In the genomic region with DNA sequence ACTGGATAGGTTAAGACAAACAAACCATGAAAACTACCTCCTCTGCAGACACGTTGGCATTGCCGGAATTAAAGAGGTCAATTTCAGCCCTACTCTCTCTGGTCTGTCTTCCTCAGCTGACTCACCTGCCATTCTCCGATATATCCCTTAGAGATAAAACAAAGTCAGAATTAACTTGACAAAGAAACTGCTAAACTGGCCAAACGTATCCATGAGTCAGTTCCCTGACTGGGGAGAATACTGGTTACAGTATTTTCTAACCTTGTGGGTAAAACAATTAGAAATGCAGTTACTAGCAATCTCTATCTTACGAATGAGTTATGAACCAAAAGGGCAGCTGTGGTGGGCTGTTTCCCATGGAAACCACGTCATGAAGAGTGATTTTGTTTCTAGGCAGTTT, we compare ENCODE assay signal across 20 cellular contexts.
DNase-seq lines count a peak whose midpoint lies in the region; ATAC-seq and TF ChIP-seq lines count a peak whose summit lies in the region.
"Had no signal": no experiment of that assay in that cellular context is flagged by ENCODE, and none has a peak within 500 bp of the region (broad histone marks: within the 10 kb centered on the region; RNA-seq: fewer than 3 reads in every experiment).

No MANE protein-coding gene starts in this region.

- no peak overlapping the region for H2AFZ ChIP-seq in GM23248
- peak overlapping the region; percentile 27 for H2AFZ ChIP-seq in mammary epithelial cell (ENCODE audit: low read depth, low read length)

- H3K27ac ChIP-seq in GM23248 (no peak overlapping the region), mammary epithelial cell (ENCODE audit: insufficient read depth, low read depth, low read length) (no peak overlapping the region)
- H3K27ac ChIP-seq: BLaER1 treated with 17β-estradiol and CSF1 and Interleukin-3, amounts not matched to agents 10 nM and 100 nM; gastrocnemius medialis; Peyer's patch; thoracic aorta had no signal

- H3K9me3 ChIP-seq in GM23248 (ENCODE audit: low read depth) (no peaks in the 10 kb centered on the region), mammary epithelial cell (replicated peaks; ENCODE audit: insufficient read depth, low read length) (no peaks in the 10 kb centered on the region)
- H3K9me3 ChIP-seq: BLaER1 treated with 17β-estradiol and CSF1 and Interleukin-3, amounts not matched to agents 10 nM and 100 nM; gastrocnemius medialis; Peyer's patch; thoracic aorta had no signal

- 46 to 51% methylated on average over 6 of the region's 6 CpGs for WGBS in GM23248 (ENCODE audit: low coverage in 1 of 2, low lambda C conversion rate in 2 of 2, missing lambda C conversion rate in 2 of 2), 2 experiments
- 66% methylated on average over 6 of the region's 6 CpGs for WGBS in mammary epithelial cell (ENCODE audit: low coverage, missing lambda C conversion rate)

- intact Hi-C loops in mammary epithelial cell (cut with micrococcal nuclease), result no loop called here

- H3K4me1 ChIP-seq in GM23248 (ENCODE audit: insufficient read depth), result peaks cover 35% of the 10 kb centered on the region
- peaks cover 47% of the 10 kb centered on the region for H3K4me1 ChIP-seq in mammary epithelial cell (ENCODE audit: insufficient read depth, low read length)
- H3K4me1 ChIP-seq: gastrocnemius medialis, Peyer's patch had no signal

- ATAC-seq in omental fat pad (ENCODE audit: low FRiP score) (no peak), HG02973 (IDR thresholded peaks at IDR 0.05; ENCODE audit: unreplicated experiment) (no peak)
- ATAC-seq: activated CD4-positive, CD25-positive, alpha-beta regulatory T cell treated with anti-CD3 and anti-CD28 coated beads, Interleukin-2, amount 50 U/mL, for 24 hours; activated CD8-positive, alpha-beta memory T cell treated with anti-CD3 and anti-CD28 coated beads, Interleukin-2, amount 10 ng/mL, durations not matched to agents 7 days and 5 days; right cardiac atrium had no signal

- no peak for TF ChIP-seq CTCF in mammary epithelial cell (conservative IDR thresholded peaks at IDR 0.05 in 1 of 2, IDR thresholded peaks at IDR 0.05 in 1 of 2; ENCODE audit: extremely low read depth in 1 of 2, insufficient read depth in 1 of 2, low read depth in 1 of 2, low read length in 2 of 2)
- no peak for TF ChIP-seq CTCF in omental fat pad (IDR thresholded peaks at IDR 0.05)

- no peaks in the 10 kb centered on the region for H3K79me2 ChIP-seq in GM23248 (ENCODE audit: insufficient read depth)
- no peaks in the 10 kb centered on the region for H3K79me2 ChIP-seq in mammary epithelial cell (ENCODE audit: insufficient read depth, low read length)

- peak overlapping the region; percentile 10 for H3K4me2 ChIP-seq in GM23248 (ENCODE audit: unreplicated experiment)
- no peak overlapping the region for H3K4me2 ChIP-seq in mammary epithelial cell (ENCODE audit: insufficient read depth, low read depth, low read length)
- H3K4me2 ChIP-seq: BLaER1 treated with 17β-estradiol and CSF1 and Interleukin-3, amounts not matched to agents 10 nM and 100 nM had no signal

- DNase-seq in GM23248 (peak; percentile 54), NCI-H526 treated with DMSO at 0.1 percent for 48 hours (lab: John Stamatoyannopoulos, UW) (peak; percentile 89), mammary epithelial cell (peak; percentile 73), kidney glomerular epithelial cell (lab: John Stamatoyannopoulos, UW) (peak; percentile 91), GOT3 (lab: John Stamatoyannopoulos, UW) (no peak), omental fat pad (ENCODE audit: low spot score) (no peak)
- DNase-seq in stimulated activated naive CD4-positive, alpha-beta T cell (lab: John Stamatoyannopoulos, UW), result no peak
- DNase-seq: activated CD8-positive, alpha-beta memory T cell treated with anti-CD3 and anti-CD28 coated beads, Interleukin-2, amount 10 ng/mL, durations not matched to agents 7 days and 5 days; activated effector memory CD4-positive, alpha-beta T cell treated with anti-CD3 and anti-CD28 coated beads, Interleukin-2, amount 50 U/mL, for 16 hours; DMS153; gastrocnemius medialis; NCI-H2029; NCI-H748 treated with DMSO at 0.1 percent for 48 hours; Peyer's patch; right cardiac atrium; stimulated activated CD4-positive, alpha-beta T cell treated with anti-CD3 and anti-CD28 coated beads, Interleukin-2, amount 100 ng/mL, for 48 hours had no signal

- H3K4me3 ChIP-seq in GM23248, result no peak overlapping the region
- H3K4me3 ChIP-seq in mammary epithelial cell (replicated peaks in 1 of 3; ENCODE audit: insufficient read depth in 1 of 3, low read depth in 2 of 3, low read length in 3 of 3), result no peak overlapping the region
- H3K4me3 ChIP-seq: BLaER1 treated with 17β-estradiol and CSF1 and Interleukin-3, amounts not matched to agents 10 nM and 100 nM; gastrocnemius medialis; Peyer's patch; thoracic aorta had no signal

- H3K36me3 ChIP-seq in GM23248 (ENCODE audit: low read depth), result no peaks in the 10 kb centered on the region
- no peaks in the 10 kb centered on the region for H3K36me3 ChIP-seq in mammary epithelial cell (ENCODE audit: insufficient read depth, low read length)
- H3K36me3 ChIP-seq: BLaER1 treated with 17β-estradiol and CSF1 and Interleukin-3, amounts not matched to agents 10 nM and 100 nM; gastrocnemius medialis; Peyer's patch; thoracic aorta had no signal

- H3K9ac ChIP-seq in GM23248, result no peak overlapping the region
- H3K9ac ChIP-seq in mammary epithelial cell (ENCODE audit: insufficient read depth, low read length), result no peak overlapping the region
- H3K9ac ChIP-seq: BLaER1 treated with 17β-estradiol and CSF1 and Interleukin-3, amounts not matched to agents 10 nM and 100 nM had no signal

- no peaks in the 10 kb centered on the region for H3K27me3 ChIP-seq in GM23248 (replicated peaks; ENCODE audit: insufficient read depth)
- H3K27me3 ChIP-seq in mammary epithelial cell (ENCODE audit: insufficient read depth, low read length), result no peaks in the 10 kb centered on the region
- H3K27me3 ChIP-seq: BLaER1 treated with 17β-estradiol and CSF1 and Interleukin-3, amounts not matched to agents 10 nM and 100 nM; gastrocnemius medialis; Peyer's patch had no signal

- H3K9me2 ChIP-seq in GM23248 (ENCODE audit: insufficient read depth), result no peaks in the 10 kb centered on the region

- CTCF ChIA-PET in mammary epithelial cell (lab: Charles Lee; ENCODE audit: low non-redundant PET), result interaction anchor here (0.7 kb wide), 1 partner anchor 168 kb away, joined by 27 read pairs; no protein-coding TSS in a partner anchor

- BruUV-seq in mammary epithelial cell (replicated peaks; lab: Mats Ljungman, UMichigan), result no TSS peak

- H3F3A ChIP-seq in GM23248 (ENCODE audit: insufficient read depth), result peaks cover 24% of the 10 kb centered on the region

- dilution Hi-C loops in mammary epithelial cell (cut with HindIII; ENCODE audit: low sequenced_read_pairs), result no loop called here

- in situ Hi-C loops in GM23248 (cut with MboI), result loop anchor here (10.0 to 25.0 kb wide), 2 partner anchors 175 to 1037 kb away; a partner anchor contains a TSS
- in situ Hi-C loops in mammary epithelial cell (cut with MboI; ENCODE audit: low sequenced_read_pairs in 2 of 2), result loop anchor here (5.0 to 10.0 kb wide), 2 partner anchors 167 to 175 kb away; no protein-coding TSS in a partner anchor

- no peaks in the 10 kb centered on the region for H4K20me1 ChIP-seq in GM23248 (ENCODE audit: insufficient read depth)
- H4K20me1 ChIP-seq in mammary epithelial cell (ENCODE audit: insufficient read depth, low read length), result no peaks in the 10 kb centered on the region
- H4K20me1 ChIP-seq: BLaER1 treated with 17β-estradiol and CSF1 and Interleukin-3, amounts not matched to agents 10 nM and 100 nM had no signal

Comparison
In these comparisons a context has a peak if more than half of its experiments do, and no peak if none do; other contexts are left out.
1. DNase-seq: peak in GM23248 (single experiment), NCI-H526 treated with DMSO at 0.1 percent for 48 hours (single experiment), mammary epithelial cell (single experiment) and kidney glomerular epithelial cell (single experiment); none in stimulated activated naive CD4-positive, alpha-beta T cell (0 of 6), GOT3 (single experiment) and omental fat pad (single experiment).